35 cellular contexts compared by ENCODE assay signal in genomic region chr14:31477248-31477647, GRCh38. TPM values are rescaled to one million over a fixed set of nuclear protein-coding genes. Genes with fewer than 3 reads are reported as not detected.
"Had no signal": no experiment of that assay in that cellular context is flagged by ENCODE, and none has a peak within 500 bp of the region (broad histone marks: within the 10 kb centered on the region; RNA-seq: fewer than 3 reads in every experiment).

No MANE protein-coding gene starts in this region.

- H3K36me3 ChIP-seq: Peyer's patch had no signal

- H3K4me1 ChIP-seq: Peyer's patch had no signal

- H3K4me3 ChIP-seq: K562, Peyer's patch had no signal

- H3K27me3 ChIP-seq: Peyer's patch had no signal

- DNase-seq: activated B cell treated with CpG ODN at 0.5 μM for 24 hours; activated CD4-positive, alpha-beta memory T cell treated with anti-CD3 and anti-CD28 coated beads for 36 hours; activated CD4-positive, alpha-beta T cell treated with anti-CD3 and anti-CD28 coated beads for 4 hours; activated CD4-positive, alpha-beta T cell treated with anti-CD3 and anti-CD28 coated beads, Interleukin-2, amount 50 U/mL, for 1 hour; activated CD4-positive, CD25-positive, alpha-beta regulatory T cell treated with anti-CD3 and anti-CD28 coated beads, Interleukin-2, amount 50 U/mL, for 72 hours; activated CD8-positive, alpha-beta memory T cell treated with anti-CD3 and anti-CD28 coated beads, Interleukin-2, amount 50 U/mL, for 4 hours; activated gamma-delta T cell treated with Interleukin-2 at 50 U/mL for 16 hours; activated naive CD4-positive, alpha-beta T cell treated with anti-CD3 and anti-CD28 coated beads for 36 hours; activated T-cell treated with anti-CD3 and anti-CD28 coated beads for 4 hours; activated T-cell treated with anti-CD3 and anti-CD28 coated beads, Interleukin-2, amount 50 U/mL, for 4 hours; anterior cingulate cortex; IMR-90; NCI-H1092 treated with DMSO at 0.1 percent for 48 hours; NCI-H1417; NCI-H146; NCI-H187; NCI-H2081; NCI-H2171 treated with DMSO at 0.1 percent for 48 hours; NCI-H2227 treated with DMSO at 0.1 percent for 48 hours; NCI-H446 treated with DMSO at 0.1 percent for 48 hours; NCI-H524; NCI-H748 treated with DMSO at 0.1 percent for 48 hours; NK-92 treated with Interleukin-12 subunit alpha and Interleukin-12 subunit beta, amount 100 ng/mL, for 24 hours; PC-3; Peyer's patch; RPMI8226; SW 1271; T-helper 1 cell; T-helper 2 cell; T-helper 9 cell had no signal

- H3K27ac ChIP-seq: Peyer's patch, VCaP had no signal

- ATAC-seq: activated naive CD4-positive, alpha-beta T cell treated with anti-CD3 and anti-CD28 coated beads, Interleukin-2, amount 50 U/mL, for 72 hours; activated T-cell treated with anti-CD3 and anti-CD28 coated beads, Interleukin-2, amount 50 U/mL, for 4 hours; K562; PC-3 had no signal

- H3K9me3 ChIP-seq: Peyer's patch had no signal

RNA-seq across cellular contexts. Expression of gene GPR33, which starts 10.6 kb away (rescaled TPM):
- total RNA-seq: activated B cell treated with CpG ODN at 0.5 μM for 24 hours; activated CD4-positive, alpha-beta memory T cell treated with anti-CD3 and anti-CD28 coated beads for 36 hours; activated naive CD4-positive, alpha-beta T cell treated with anti-CD3 and anti-CD28 coated beads for 36 hours; activated naive CD4-positive, alpha-beta T cell treated with anti-CD3 and anti-CD28 coated beads, Interleukin-2, amount 50 U/mL, for 72 hours; activated T-cell treated with anti-CD3 and anti-CD28 coated beads, Interleukin-2, amount 50 U/mL, for 4 hours; activated T-helper 1 cell treated with anti-CD3 and anti-CD28 coated beads, Interleukin-12 subunit alpha, Interleukin-12 subunit beta, Interleukin-2, Interleukin-4 antibody, amounts not matched to agents 30 ng/mL and 10 ng/mL and 1 ng/mL, durations not matched to agents 14 hours and 24 hours and 36 hours; IMR-90; K562; M059J; PC-3; Peyer's patch had no signal
